17 cellular contexts compared by ENCODE assay signal in the genomic region with DNA sequence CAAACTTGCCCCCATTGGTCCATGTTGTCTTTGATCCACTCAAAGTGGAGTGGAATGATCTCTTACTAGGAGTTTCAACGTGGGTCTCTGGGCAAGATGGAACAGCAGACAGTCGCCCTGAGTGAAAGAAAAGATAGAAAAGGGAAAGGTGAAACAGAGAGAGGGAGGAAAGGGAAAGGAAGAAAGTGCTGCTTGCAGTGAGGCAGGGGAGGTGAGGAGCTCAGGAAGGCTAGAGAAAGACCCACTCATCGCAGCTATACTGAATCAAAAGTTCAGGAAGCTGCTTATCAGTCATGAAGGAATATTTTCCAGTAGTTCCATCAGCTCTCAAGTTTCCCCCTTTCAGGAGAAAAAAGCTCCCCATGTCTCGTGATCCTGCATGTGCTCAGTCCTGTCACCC.
"Had no signal": no experiment of that assay in that cellular context is flagged by ENCODE, and none has a peak within 500 bp of the region (broad histone marks: within the 10 kb centered on the region; RNA-seq: fewer than 3 reads in every experiment).

No MANE protein-coding gene starts in this region.

- H3K36me3 ChIP-seq: neutrophil, right atrium auricular region, sigmoid colon, stomach, thoracic aorta, transverse colon had no signal

- DNase-seq: dorsolateral prefrontal cortex; effector CD8-positive, alpha-beta T cell; islet precursor cell; mammary epithelial cell; mucosa of descending colon; naive thymus-derived CD8-positive, alpha-beta T cell; sigmoid colon; stimulated activated naive CD4-positive, alpha-beta T cell; stomach; substantia nigra; transverse colon had no signal

- ATAC-seq: left lobe of liver; mucosa of descending colon; naive thymus-derived CD8-positive, alpha-beta T cell had no signal

- H3K27ac ChIP-seq: coronary artery, dorsolateral prefrontal cortex, right atrium auricular region, skin epidermis, stomach, thoracic aorta had no signal

- H3K9me3 ChIP-seq: mucosa of descending colon, neutrophil, sigmoid colon, thoracic aorta, transverse colon had no signal

- H3K4me1 ChIP-seq: right atrium auricular region, transverse colon had no signal

- H3K4me3 Mint-ChIP-seq: naive thymus-derived CD8-positive, alpha-beta T cell had no signal

- H3K4me3 ChIP-seq: coronary artery, dorsolateral prefrontal cortex, mucosa of descending colon, right atrium auricular region, sigmoid colon, skin epidermis, stomach, thoracic aorta, transverse colon had no signal

- H3K27ac Mint-ChIP-seq: naive thymus-derived CD8-positive, alpha-beta T cell had no signal
